1 cellular context compared by ENCODE assay signal in genomic region chr17:21263351-21263750, GRCh38.
TF ChIP-seq lines count a peak whose summit lies in the region.

No MANE protein-coding gene starts in this region.

TF ChIP-seq in GM23338, 12 proteins besides CTCF, POLR2A, EP300 and RAD21 (continued from another document):
- no peak for TF ChIP-seq REST (IDR thresholded peaks at IDR 0.05; ENCODE audit: unreplicated experiment)
- no peak for TF ChIP-seq ZNF462 (CRISPR knock-in tag; IDR thresholded peaks at IDR 0.05)
- no peak for TF ChIP-seq JUNB (IDR thresholded peaks at IDR 0.05; ENCODE audit: unreplicated experiment)
